8 cellular contexts compared by ENCODE assay signal in the genomic region with DNA sequence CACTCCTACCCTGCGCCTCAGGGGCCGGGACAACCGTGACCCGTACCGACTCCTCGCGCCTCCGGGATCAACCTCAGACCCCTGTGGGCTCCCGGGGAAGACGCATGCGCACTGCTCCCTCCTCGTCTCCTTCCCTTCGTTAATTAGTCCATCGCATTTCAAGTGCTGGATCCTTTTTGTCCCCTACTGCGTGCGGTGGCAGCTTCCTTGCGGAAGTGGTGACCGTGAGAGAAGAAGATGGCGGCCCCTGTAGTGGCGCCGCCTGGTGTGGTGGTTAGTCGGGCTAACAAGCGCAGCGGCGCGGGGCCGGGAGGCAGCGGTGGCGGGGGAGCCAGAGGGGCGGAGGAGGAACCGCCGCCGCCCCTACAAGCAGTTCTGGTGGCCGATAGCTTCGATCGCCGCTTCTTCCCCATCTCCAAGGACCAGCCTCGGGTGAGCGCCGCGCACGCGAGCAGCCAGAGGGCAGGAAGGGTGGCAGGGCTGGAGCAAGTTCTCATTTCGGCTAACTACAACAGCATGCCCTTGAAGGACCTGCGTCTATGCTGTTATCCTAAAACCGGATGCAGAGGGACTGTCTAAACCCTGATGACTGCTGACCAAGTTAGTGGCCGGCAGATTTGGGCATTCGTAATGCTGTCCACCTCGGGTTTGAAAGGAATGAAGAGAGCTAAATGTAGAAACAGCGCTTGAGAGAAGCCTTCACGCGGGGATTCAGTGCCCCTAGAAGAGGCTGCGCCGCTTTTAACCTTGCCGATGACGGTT. TPM values are rescaled to one million over a fixed set of nuclear protein-coding genes. Genes with fewer than 3 reads are reported as not detected.
DNase-seq lines count a peak whose midpoint lies in the region; ATAC-seq, FAIRE-seq and TF ChIP-seq lines count a peak whose summit lies in the region.

A gene (plus strand): TSS at position 210 of the 762 bp plus-strand sequence. CDS start 28 bp downstream, at position 238.

- CTCF ChIA-PET in endothelial cell of umbilical vein (lab: Charles Lee), result interaction anchor here (0.9 to 2.9 kb wide), 16 partner anchors 10 to 251 kb away, joined by 3 to 18 read pairs (median 5); a partner anchor contains a TSS

- H3K4me3 ChIP-seq in OCI-LY1 (ENCODE audit: low read depth, low read length, poor library complexity, severe bottlenecking) (peak within 1 kb of the TSS; percentile 76), endothelial cell of umbilical vein (replicated peaks in 1 of 3; ENCODE audit: insufficient read depth in 1 of 3, low read depth in 1 of 3, low read length in 3 of 3) (peak within 1 kb of the TSS; percentile 67 to 92 (median 90))

- FAIRE-seq in endothelial cell of umbilical vein (lab: Jason Lieb, UNC), result peak; percentile 86

- H3K27me3 ChIP-seq in OCI-LY1 (ENCODE audit: insufficient read depth, low read length), result no peaks in the 10 kb centered on the region
- H3K27me3 ChIP-seq in endothelial cell of umbilical vein (ENCODE audit: control insufficient read depth in 2 of 2, insufficient read depth in 2 of 2, low read length in 2 of 2), result no peaks in the 10 kb centered on the region

- DNase-seq in DMS 273 (lab: John Stamatoyannopoulos, UW; ENCODE audit: unreplicated experiment), result peak; percentile 97
- peak; percentile 84 for DNase-seq in HuH-7 (ENCODE audit: low spot score)
- DNase-seq in activated CD8-positive, alpha-beta memory T cell treated with anti-CD3 and anti-CD28 coated beads, Interleukin-2, amount 50 U/mL, for 48 hours, result peak; percentile 91
- DNase-seq in endothelial cell of umbilical vein (ENCODE audit: low read depth, low spot score), result peak; percentile 96
- DNase-seq in middle frontal gyrus (ENCODE audit: extremely low spot score, low spot score), result peak; percentile 87
- peak; percentile 78 for DNase-seq in stimulated activated CD8-positive, alpha-beta memory T cell treated with anti-CD3 and anti-CD28 coated beads, Interleukin-4, amount 100 ng/mL, for 24 hours (ENCODE audit: low read depth)

- BruUV-seq in endothelial cell of umbilical vein (replicated peaks; lab: Mats Ljungman, UMichigan), result TSS peak; percentile 38

- H3K79me2 ChIP-seq in OCI-LY1 (ENCODE audit: insufficient read depth, low read length) (peaks cover 23% of the 10 kb centered on the region), endothelial cell of umbilical vein (ENCODE audit: control insufficient read depth, insufficient read depth, low read length) (peaks cover 31% of the 10 kb centered on the region)

- H3K9ac ChIP-seq in OCI-LY1 (ENCODE audit: low read length) (peak within 1 kb of the TSS; percentile 83), endothelial cell of umbilical vein (replicated peaks; ENCODE audit: extremely low read depth, insufficient read depth, low read length) (peak within 1 kb of the TSS; percentile 87)

- no peaks in the 10 kb centered on the region for H3K9me1 ChIP-seq in endothelial cell of umbilical vein (replicated peaks; ENCODE audit: control insufficient read depth, extremely low read depth, insufficient read depth, low read length)

- intact Hi-C loops in endothelial cell of umbilical vein (cut with micrococcal nuclease), result loop anchor here (1.0 to 2.0 kb wide), 6 partner anchors 20 to 240 kb away; a partner anchor contains a TSS

- TF ChIP-seq CTCF in OCI-LY1 (IDR thresholded peaks at IDR 0.05; ENCODE audit: low read length), result peak; percentile 56
- TF ChIP-seq CTCF in endothelial cell of umbilical vein (IDR thresholded peaks at IDR 0.05; ENCODE audit: extremely low read depth in 1 of 2, insufficient read depth in 1 of 2, low read depth in 1 of 2, low read length in 2 of 2), result peak; percentile 26 to 41

- peak; percentile 77 for TF ChIP-seq POLR2A in endothelial cell of umbilical vein (IDR thresholded peaks at IDR 0.05; ENCODE audit: low read depth, low read length)

- H3K4me2 ChIP-seq in OCI-LY1 (ENCODE audit: low read length), result peak within 1 kb of the TSS; percentile 82
- H3K4me2 ChIP-seq in endothelial cell of umbilical vein (ENCODE audit: insufficient read depth, low read length), result peak within 1 kb of the TSS; percentile 94

- dilution Hi-C loops in endothelial cell of umbilical vein (cut with MboI; ENCODE audit: extremely low pct_ligation_motif_present, low sequenced_read_pairs), result no loop called here

- no peaks in the 10 kb centered on the region for H4K20me1 ChIP-seq in OCI-LY1 (ENCODE audit: insufficient read depth, low read length)
- H4K20me1 ChIP-seq in endothelial cell of umbilical vein (replicated peaks; ENCODE audit: control insufficient read depth, extremely low read depth, insufficient read depth, low read length), result no peaks in the 10 kb centered on the region

- POLR2A ChIA-PET in endothelial cell of umbilical vein (lab: Charles Lee), result no interaction called here

- no peaks in the 10 kb centered on the region for H3F3A ChIP-seq in OCI-LY1 (ENCODE audit: insufficient read depth, low read length)

- peaks cover 27% of the 10 kb centered on the region for H3K4me1 ChIP-seq in OCI-LY1 (ENCODE audit: insufficient read depth, low read length, severe bottlenecking)
- H3K4me1 ChIP-seq in endothelial cell of umbilical vein (ENCODE audit: control insufficient read depth, extremely low read depth, insufficient read depth, low read length), result peaks cover 27% of the 10 kb centered on the region

- peak within 1 kb of the TSS; percentile 77 for H3K27ac ChIP-seq in OCI-LY1 (ENCODE audit: low read depth, low read length, poor library complexity, severe bottlenecking)
- H3K27ac ChIP-seq in endothelial cell of umbilical vein (ENCODE audit: insufficient read depth, low read depth, low read length), result peak within 1 kb of the TSS; percentile 56

- ATAC-seq in GM21447 (IDR thresholded peaks at IDR 0.05; ENCODE audit: unreplicated experiment), result peak; percentile 84

- no peaks in the 10 kb centered on the region for H3K9me2 ChIP-seq in OCI-LY1 (ENCODE audit: low read depth, low read length)

- H2AFZ ChIP-seq in OCI-LY1 (ENCODE audit: low read length) (peak within 1 kb of the TSS; percentile 14; the same call in 1 of the 2 replicates), endothelial cell of umbilical vein (ENCODE audit: low read depth, low read length) (peak within 1 kb of the TSS; percentile 49)

- H3K9me3 ChIP-seq in OCI-LY1 (ENCODE audit: low read length) (no peaks in the 10 kb centered on the region), endothelial cell of umbilical vein (replicated peaks; ENCODE audit: control insufficient read depth, insufficient read depth, low read length) (no peaks in the 10 kb centered on the region)

- peaks cover 23% of the 10 kb centered on the region for H3K36me3 ChIP-seq in OCI-LY1 (ENCODE audit: insufficient read depth, low read length)
- H3K36me3 ChIP-seq in endothelial cell of umbilical vein (ENCODE audit: control insufficient read depth in 2 of 2, extremely low read depth in 1 of 2, insufficient read depth in 2 of 2, low read length in 2 of 2), result peaks cover 4 to 6% of the 10 kb centered on the region in 2 experiments

TF ChIP-seq in endothelial cell of umbilical vein, 7 proteins besides CTCF, POLR2A, EP300 and RAD21:
- TF ChIP-seq FOS (IDR thresholded peaks at IDR 0.05; ENCODE audit: borderline replicate concordance, insufficient read depth, low read length) (no peak), MYC (IDR thresholded peaks at IDR 0.05; ENCODE audit: low read depth, low read length) (peak; percentile 56), POLR2AphosphoS5 (IDR thresholded peaks at IDR 0.05; ENCODE audit: insufficient read depth, low read depth, low read length) (peak; percentile 85)
- TF ChIP-seq, protein P1, sequence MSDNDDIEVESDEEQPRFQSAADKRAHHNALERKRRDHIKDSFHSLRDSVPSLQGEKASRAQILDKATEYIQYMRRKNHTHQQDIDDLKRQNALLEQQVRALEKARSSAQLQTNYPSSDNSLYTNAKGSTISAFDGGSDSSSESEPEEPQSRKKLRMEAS (IDR thresholded peaks at IDR 0.05; ENCODE audit: insufficient read depth, insufficient read length), result peak; percentile 24

RNA-seq across cellular contexts. Expression of the gene that starts here (rescaled TPM):
- 38.8 and 44.7 TPM in 2 replicates for total RNA-seq in endothelial cell of umbilical vein
- 35.5 and 42.7 TPM in 2 replicates for polyA plus RNA-seq in endothelial cell of umbilical vein
- polyA plus RNA-seq in endothelial cell of umbilical vein (2011; cell fraction: cytosol; rRNA removed), result 36.0 and 37.3 TPM in 2 replicates
- 124 and 139 TPM in 2 replicates for polyA plus RNA-seq in endothelial cell of umbilical vein (2011; cell fraction: nucleus; rRNA removed)
- polyA plus RNA-seq in endothelial cell of umbilical vein (2012), result 23.2 and 31.6 TPM in 2 replicates
- 42.7 and 48.8 TPM in 2 replicates for polyA minus RNA-seq in endothelial cell of umbilical vein
- polyA minus RNA-seq in endothelial cell of umbilical vein (2011; cell fraction: cytosol; rRNA and poly(A)+ RNA removed), result 28.1 TPM
- polyA minus RNA-seq in endothelial cell of umbilical vein (2011; cell fraction: nucleus; rRNA and poly(A)+ RNA removed), result 37.7 and 38.1 TPM in 2 replicates

Comparison
In these comparisons a context has a peak if more than half of its experiments do, and no peak if none do; other contexts are left out.
1. Peak in every context shown above with its lines: DNase-seq, ATAC-seq, H3K4me3 ChIP-seq and H3K27ac ChIP-seq.